Comparison of ENCODE assay signal across 15 cellular contexts in genomic region chr9:135226369-135227050, GRCh38.
DNase-seq lines count a peak whose midpoint lies in the region; ATAC-seq, FAIRE-seq and TF ChIP-seq lines count a peak whose summit lies in the region.
"Had no signal": no experiment of that assay in that cellular context is flagged by ENCODE, and none has a peak within 500 bp of the region (broad histone marks: within the 10 kb centered on the region; RNA-seq: fewer than 3 reads in every experiment).

No MANE protein-coding gene starts in this region.

- H3K36me3 Mint-ChIP-seq in H9 (ENCODE audit: insufficient read depth in 1 of 3, low read depth in 3 of 3): no peaks in the 10 kb centered on the region
- H3K36me3 Mint-ChIP-seq: CD14-positive monocyte had no signal

- no peak overlapping the region for H3K56ac ChIP-seq in H9 (ENCODE audit: insufficient read length, low read depth, low read length)

- H3K4ac ChIP-seq in H9 (ENCODE audit: low read depth, low read length): no peak overlapping the region

- no peak overlapping the region for H4K8ac ChIP-seq in H9 (replicated peaks; ENCODE audit: insufficient read length, low read depth, low read length)

- TF ChIP-seq CTCF in BE2C (IDR thresholded peaks at IDR 0.05; ENCODE audit: low read depth, low read length) (no peak), RWPE2 (IDR thresholded peaks at IDR 0.05; ENCODE audit: poor library complexity, severe bottlenecking) (no peak), kidney (IDR thresholded peaks at IDR 0.05; ENCODE audit: borderline replicate concordance, extremely low read depth, insufficient read depth) (no peak), H9 (conservative IDR thresholded peaks at IDR 0.05) (no peak)

- no peaks in the 10 kb centered on the region for H3K23me2 ChIP-seq in H9 (ENCODE audit: insufficient read length, low read depth, low read length, poor library complexity, severe bottlenecking)

- no peak overlapping the region for H3K4me3 Mint-ChIP-seq in H9
- H3K4me3 Mint-ChIP-seq: CD14-positive monocyte had no signal

- no peak overlapping the region for H2BK5ac ChIP-seq in H9 (ENCODE audit: insufficient read length, low read length)

- no peak overlapping the region for H2BK120ac ChIP-seq in H9 (ENCODE audit: low read depth, low read length, poor library complexity, severe bottlenecking)

- H3K18ac ChIP-seq in H9 (ENCODE audit: insufficient read length, low read depth, low read length): no peak overlapping the region

- H3K4me1 ChIP-seq in BE2C (peaks cover 21% of the 10 kb centered on the region), RWPE2 (ENCODE audit: insufficient read depth, poor library complexity, severe bottlenecking) (no peaks in the 10 kb centered on the region), kidney (ENCODE audit: control insufficient read depth in 1 of 2, insufficient read depth in 1 of 2, low read depth in 1 of 2, low read length in 2 of 2) (no peaks in the 10 kb centered on the region), H9 (ENCODE audit: insufficient read depth, low read length) (no peaks in the 10 kb centered on the region)

- H3K27me3 Mint-ChIP-seq in H9 (ENCODE audit: low read depth): peaks cover 3% of the 10 kb centered on the region

- no peak overlapping the region for H2BK12ac ChIP-seq in H9 (ENCODE audit: insufficient read length, low read depth, low read length)

- H3K27me3 ChIP-seq in BE2C: no peaks in the 10 kb centered on the region
- H3K27me3 ChIP-seq in RWPE2 (ENCODE audit: insufficient read depth, poor library complexity, severe bottlenecking): peaks cover 6% of the 10 kb centered on the region
- H3K27me3 ChIP-seq in H9 (ENCODE audit: insufficient read depth, low read length): no peaks in the 10 kb centered on the region

- intact Hi-C loops in kidney (cut with DNase I): no loop called here
- intact Hi-C loops in posterior vena cava (cut with DNase I): loop anchor here in 1 of 2 donors (10.0 kb wide), 1 partner anchor 68 kb away; no protein-coding TSS in a partner anchor

- H4K20me1 ChIP-seq in H9 (ENCODE audit: control insufficient read depth, insufficient read depth, insufficient read length): no peaks in the 10 kb centered on the region

- H3K9me3 ChIP-seq in BE2C (no peaks in the 10 kb centered on the region), RWPE2 (ENCODE audit: severe bottlenecking) (no peaks in the 10 kb centered on the region), kidney (ENCODE audit: control insufficient read depth in 1 of 2, low read length in 2 of 2) (no peaks in the 10 kb centered on the region), H9 (ENCODE audit: control insufficient read depth, low read depth, low read length) (no peaks in the 10 kb centered on the region)

- no peaks in the 10 kb centered on the region for H3K79me2 ChIP-seq in H9 (ENCODE audit: insufficient read depth, low read length)

- H3K9ac ChIP-seq in kidney (ENCODE audit: low read length in 2 of 2): no peak overlapping the region
- no peak overlapping the region for H3K9ac ChIP-seq in H9 (ENCODE audit: extremely low read depth, insufficient read length, low read length)

- no peaks in the 10 kb centered on the region for H3K9me3 Mint-ChIP-seq in H9

- H2BK15ac ChIP-seq in H9 (ENCODE audit: low read depth, low read length): no peak overlapping the region

- H2AK5ac ChIP-seq in H9 (ENCODE audit: insufficient read length, low read length): no peak overlapping the region

- H3K27ac ChIP-seq in RWPE2 (ENCODE audit: poor library complexity, severe bottlenecking): no peak overlapping the region
- H3K27ac ChIP-seq in kidney (ENCODE audit: low read depth in 2 of 2, low read length in 2 of 2): no peak overlapping the region
- H3K27ac ChIP-seq in H9 (ENCODE audit: insufficient read length, low read depth, low read length): no peak overlapping the region
- H3K27ac ChIP-seq: RWPE1 had no signal

- H3K79me1 ChIP-seq in H9 (ENCODE audit: insufficient read depth, low read depth, low read length, poor library complexity, severe bottlenecking): no peaks in the 10 kb centered on the region

- no peak for FAIRE-seq in kidney (lab: Jason Lieb, UNC)

- H3T11ph ChIP-seq in H9 (ENCODE audit: low read length): no peak overlapping the region

- H3K4me3 ChIP-seq in BE2C (ENCODE audit: low read depth, low read length): no peak overlapping the region
- H3K4me3 ChIP-seq in RWPE2 (ENCODE audit: severe bottlenecking): no peak overlapping the region
- no peak overlapping the region for H3K4me3 ChIP-seq in kidney (ENCODE audit: low read length in 2 of 2)

- H4K5ac ChIP-seq in H9 (ENCODE audit: insufficient read length, low read depth, low read length): no peak overlapping the region

- H2AFZ ChIP-seq in H9 (ENCODE audit: low read length): no peak overlapping the region

- no peak overlapping the region; the same call in 1 of the 2 replicates for H3K14ac ChIP-seq in H9 (ENCODE audit: insufficient read depth, low read length)

- H3K4me1 Mint-ChIP-seq in H9: peaks cover 23 to 24% of the 10 kb centered on the region in 2 experiments
- H3K4me1 Mint-ChIP-seq: CD14-positive monocyte had no signal

- peak; percentile 2 for DNase-seq in BE2C
- DNase-seq in RWPE2 (ENCODE audit: low spot score): peak; percentile 16
- DNase-seq in kidney: peak; percentile 38
- DNase-seq in posterior vena cava (ENCODE audit: low spot score): peak; percentile 71
- no peak for DNase-seq in H9
- DNase-seq in NCI-H1930 (lab: John Stamatoyannopoulos, UW): no peak
- DNase-seq: GF-D8, MV-4-11, NCI-H1417 treated with DMSO at 0.1 percent for 48 hours, NCI-H2029 treated with DMSO at 0.1 percent for 48 hours, NCI-H748 treated with DMSO at 0.1 percent for 48 hours, PC-3 had no signal

- no peak overlapping the region for H4K91ac ChIP-seq in H9 (ENCODE audit: insufficient read length, low read depth, low read length)

- H3K4me2 ChIP-seq in H9 (ENCODE audit: insufficient read depth, insufficient read length, low read length): no peak overlapping the region

- no peak for ATAC-seq in RWPE2 (ENCODE audit: low read depth)
- ATAC-seq in GM21528 (IDR thresholded peaks at IDR 0.05; ENCODE audit: low FRiP score, unreplicated experiment): no peak
- ATAC-seq: PC-3 had no signal

- H2BK20ac ChIP-seq in H9 (ENCODE audit: low read depth, low read length, poor library complexity, severe bottlenecking): no peak overlapping the region

- H3K36me3 ChIP-seq in BE2C (no peaks in the 10 kb centered on the region), RWPE2 (ENCODE audit: low read depth) (no peaks in the 10 kb centered on the region), kidney (ENCODE audit: control insufficient read depth in 1 of 2, insufficient read depth in 2 of 2, low read length in 2 of 2) (no peaks in the 10 kb centered on the region)

- WGBS in H9 (ENCODE audit: extremely low coverage, insufficient read length, low lambda C conversion rate): no CpG with 5 or more reads among the region's 5 CpGs

- H3K27ac Mint-ChIP-seq in H9: no peak overlapping the region
- H3K27ac Mint-ChIP-seq: CD14-positive monocyte had no signal

- H3K23ac ChIP-seq in H9 (ENCODE audit: insufficient read length, low read depth, low read length): no peak overlapping the region

Comparison
In these comparisons a context has a peak if more than half of its experiments do, and no peak if none do; other contexts are left out.
1. DNase-seq: peak in BE2C (single experiment), RWPE2 (single experiment), kidney (single experiment) and posterior vena cava (single experiment); none in H9 (single experiment) and NCI-H1930 (0 of 2).